ENCODE assay signal across 1 cellular context in the genomic region with DNA sequence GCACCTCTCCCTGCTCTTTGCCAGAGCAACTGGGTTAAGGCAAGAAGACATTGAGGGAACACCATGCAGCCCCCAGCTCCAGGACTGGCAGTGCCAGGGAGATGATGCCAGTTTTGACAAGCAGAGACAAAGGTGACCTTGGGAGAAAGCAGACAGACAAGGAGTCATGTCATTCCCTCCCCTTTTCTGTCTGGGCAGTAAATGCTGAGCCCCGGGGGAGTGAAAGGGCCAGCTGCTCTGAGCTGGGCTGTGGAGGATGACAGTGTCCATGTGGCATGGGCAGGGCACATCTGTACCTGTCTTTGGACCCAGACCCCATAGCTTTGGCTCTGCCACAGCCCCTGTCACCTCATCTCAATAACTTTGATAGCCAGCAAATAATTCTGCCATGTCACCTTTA.
TF ChIP-seq lines count a peak whose summit lies in the region.

No MANE protein-coding gene starts in this region.

TF ChIP-seq in SK-N-SH, 30 proteins besides CTCF, POLR2A, EP300 and RAD21 (continued from another document):
- no peak for TF ChIP-seq IRF3 (IDR thresholded peaks at IDR 0.05; ENCODE audit: low read depth, low read length)
- no peak for TF ChIP-seq ZBTB33 (IDR thresholded peaks at IDR 0.05; ENCODE audit: borderline replicate concordance, low read depth)
- TF ChIP-seq JUND (IDR thresholded peaks at IDR 0.05): no peak
- no peak for TF ChIP-seq FOXJ3 (CRISPR knock-in tag; IDR thresholded peaks at IDR 0.05)
- TF ChIP-seq, protein P1, sequence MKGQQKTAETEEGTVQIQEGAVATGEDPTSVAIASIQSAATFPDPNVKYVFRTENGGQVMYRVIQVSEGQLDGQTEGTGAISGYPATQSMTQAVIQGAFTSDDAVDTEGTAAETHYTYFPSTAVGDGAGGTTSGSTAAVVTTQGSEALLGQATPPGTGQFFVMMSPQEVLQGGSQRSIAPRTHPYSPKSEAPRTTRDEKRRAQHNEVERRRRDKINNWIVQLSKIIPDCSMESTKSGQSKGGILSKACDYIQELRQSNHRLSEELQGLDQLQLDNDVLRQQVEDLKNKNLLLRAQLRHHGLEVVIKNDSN (IDR thresholded peaks at IDR 0.05; ENCODE audit: borderline replicate concordance, low read depth): no peak
- no peak for TF ChIP-seq MEF2A (IDR thresholded peaks at IDR 0.05; ENCODE audit: borderline replicate concordance, low read depth)
- TF ChIP-seq RCOR1 (IDR thresholded peaks at IDR 0.05; ENCODE audit: low read length): peak; percentile 40; the same call in 1 of the 2 replicates
- no peak for TF ChIP-seq CHD2 (IDR thresholded peaks at IDR 0.05; ENCODE audit: low read length, partially characterized antibody)
- peak; percentile 22; the same call in 1 of the 2 replicates for TF ChIP-seq SMC3 (IDR thresholded peaks at IDR 0.05; ENCODE audit: low read depth, low read length)
- TF ChIP-seq YY1 (IDR thresholded peaks at IDR 0.05; ENCODE audit: low read depth): no peak
- TF ChIP-seq TCF12 (IDR thresholded peaks at IDR 0.05): no peak
- no peak for TF ChIP-seq FOSL2 (IDR thresholded peaks at IDR 0.05; ENCODE audit: borderline replicate concordance, low read depth)
- TF ChIP-seq MXI1 (IDR thresholded peaks at IDR 0.05; ENCODE audit: low read depth, low read length): peak; percentile 95
- no peak for TF ChIP-seq RXRA (IDR thresholded peaks at IDR 0.05; ENCODE audit: borderline replicate concordance, low read depth)
- TF ChIP-seq USF2 (IDR thresholded peaks at IDR 0.05; ENCODE audit: borderline replicate concordance, low read depth, low read length): no peak
- no peak for TF ChIP-seq NFIC (IDR thresholded peaks at IDR 0.05; ENCODE audit: borderline replicate concordance)
- no peak for TF ChIP-seq POLR2AphosphoS5 (IDR thresholded peaks at IDR 0.05; ENCODE audit: low read depth, low read length)
- TF ChIP-seq EZH2phosphoT487 (IDR thresholded peaks at IDR 0.05; ENCODE audit: borderline replicate concordance, low read depth): no peak
